ENCODE assay signal across 9 cellular contexts in the genomic region with DNA sequence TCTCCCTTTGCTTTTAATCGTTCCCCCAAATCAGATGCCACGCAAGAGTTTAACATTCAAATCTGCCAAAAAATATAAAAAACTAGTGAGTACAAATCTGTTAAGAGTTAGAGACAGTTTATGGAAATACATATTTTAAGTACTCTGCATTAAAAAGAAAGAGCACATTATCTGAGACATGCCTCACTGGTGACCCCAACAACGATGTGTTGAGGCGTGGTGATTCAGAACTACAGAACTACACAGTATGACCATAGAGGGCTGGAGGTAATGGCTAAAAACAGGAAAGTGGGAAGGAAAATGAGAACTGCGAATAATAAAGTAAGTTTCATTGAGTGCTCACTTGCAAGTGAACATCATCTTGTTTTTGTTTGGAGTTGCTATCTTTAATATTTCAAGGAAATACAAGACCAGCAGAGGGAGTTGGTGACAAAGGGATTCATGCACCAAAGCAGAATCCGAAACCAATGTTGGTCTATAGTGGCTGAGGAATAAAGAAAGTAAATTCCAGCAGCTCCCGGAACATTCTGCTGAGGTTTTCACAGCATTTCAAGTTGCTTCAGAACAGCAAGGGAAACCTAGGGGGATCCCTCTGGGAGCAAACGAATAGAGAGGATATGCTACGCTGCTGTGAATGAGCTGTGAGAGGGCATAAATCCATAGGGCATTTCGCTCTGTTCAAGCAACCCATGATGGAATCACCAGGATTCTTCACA.
DNase-seq lines count a peak whose midpoint lies in the region; ATAC-seq and TF ChIP-seq lines count a peak whose summit lies in the region.
"Had no signal": no experiment of that assay in that cellular context is flagged by ENCODE, and none has a peak within 500 bp of the region (broad histone marks: within the 10 kb centered on the region; RNA-seq: fewer than 3 reads in every experiment).

No MANE protein-coding gene starts in this region.

- H3K23ac ChIP-seq in mesenchymal stem cell (ENCODE audit: low read length in 2 of 2): no peak overlapping the region

- no peak overlapping the region for H2BK12ac ChIP-seq in mesenchymal stem cell (ENCODE audit: low read length in 2 of 2)

- H3K18ac ChIP-seq in mesenchymal stem cell (ENCODE audit: low read depth in 1 of 2, low read length in 2 of 2): no peak overlapping the region

- WGBS in mesenchymal stem cell: 83% methylated on average over 8 of the region's 10 CpGs

- H3K9ac ChIP-seq in mesenchymal stem cell (ENCODE audit: low read length): peak overlapping the region; percentile 45

- no peak overlapping the region for H4K91ac ChIP-seq in mesenchymal stem cell (ENCODE audit: low read length)

- H4K8ac ChIP-seq in mesenchymal stem cell (ENCODE audit: low read length): no peak overlapping the region

- no TSS peak for BruUV-seq in A673 (replicated peaks; lab: Mats Ljungman, UMichigan)

- peak overlapping the region; percentile 10 for H3K4me3 ChIP-seq in A673 (ENCODE audit: low read depth, low read length, poor library complexity, severe bottlenecking)
- H3K4me3 ChIP-seq in HEK293 (ENCODE audit: low read depth, low read length): no peak overlapping the region
- H3K4me3 ChIP-seq in mesenchymal stem cell (ENCODE audit: insufficient read depth in 1 of 2, low read depth in 1 of 2, low read length in 2 of 2): peak overlapping the region in 1 of 2 experiments; percentile 35

- peaks cover 0 to 5% (median 3%) of the 10 kb centered on the region in 5 experiments for H3K9me3 Mint-ChIP-seq in brain

- H3K4me3 Mint-ChIP-seq in brain: no peak overlapping the region

- H3K79me1 ChIP-seq in mesenchymal stem cell (replicated peaks; ENCODE audit: low read length, poor library complexity, severe bottlenecking): no peaks in the 10 kb centered on the region

- no peaks in the 10 kb centered on the region for H3K9me3 ChIP-seq in A673 (ENCODE audit: low read depth, low read length, poor library complexity, severe bottlenecking)
- H3K9me3 ChIP-seq in HEK293 (ENCODE audit: control insufficient read depth, insufficient read depth, low read depth, low read length): no peaks in the 10 kb centered on the region
- no peaks in the 10 kb centered on the region for H3K9me3 ChIP-seq in mesenchymal stem cell (ENCODE audit: control insufficient read depth, low read length)

- no peak overlapping the region for H3K4me2 ChIP-seq in mesenchymal stem cell (ENCODE audit: low read length, poor library complexity, severe bottlenecking)

- no peak overlapping the region for H2BK5ac ChIP-seq in mesenchymal stem cell (ENCODE audit: low read depth, low read length, poor library complexity, severe bottlenecking)

- CTCF ChIA-PET in A673 (lab: Charles Lee): interaction anchor here (1.0 kb wide), 1 partner anchor 106 kb away, joined by 7 read pairs; no protein-coding TSS in a partner anchor
- CTCF ChIA-PET in HEK293 (lab: Yijun Ruan, JAX): interaction anchor here (0.6 to 1.8 kb wide), 4 partner anchors 98 to 424 kb away, joined by 3 to 8 read pairs (median 3); no protein-coding TSS in a partner anchor

- no peak for ATAC-seq in stimulated activated naive CD8-positive, alpha-beta T cell treated with anti-CD3 and anti-CD28 coated beads, Interleukin-15, Interleukin-2, amounts not matched to agents 100 U/mL and 50 U/mL, for 24 hours
- no peak for ATAC-seq in GM18520 (IDR thresholded peaks at IDR 0.05; ENCODE audit: unreplicated experiment)

- H3K27ac ChIP-seq in A673 (ENCODE audit: low read depth, low read length, poor library complexity, severe bottlenecking): no peak overlapping the region
- no peak overlapping the region for H3K27ac ChIP-seq in HEK293 (ENCODE audit: extremely low read depth, low read depth, low read length)
- H3K27ac ChIP-seq in mesenchymal stem cell (ENCODE audit: low read length, poor library complexity, severe bottlenecking): no peak overlapping the region

- DNase-seq in A673 (ENCODE audit: low spot score): peak; percentile 49
- DNase-seq in mesenchymal stem cell: peak; percentile 24
- DNase-seq in stimulated activated naive CD8-positive, alpha-beta T cell treated with anti-CD3 and anti-CD28 coated beads, Interleukin-15, Interleukin-2, amounts not matched to agents 100 U/mL and 50 U/mL, for 24 hours: no peak
- no peak for DNase-seq in islet precursor cell
- no peak for DNase-seq in middle frontal gyrus (ENCODE audit: extremely low spot score, low spot score)
- DNase-seq: NCI-H2029 had no signal

- H2AFZ ChIP-seq in mesenchymal stem cell (ENCODE audit: low read depth, low read length): no peak overlapping the region

- no peak overlapping the region for H2BK15ac ChIP-seq in mesenchymal stem cell (ENCODE audit: low read depth, poor library complexity, severe bottlenecking)

- H2AK5ac ChIP-seq in mesenchymal stem cell (ENCODE audit: low read length, severe bottlenecking): no peak overlapping the region

- H3K4ac ChIP-seq in mesenchymal stem cell (ENCODE audit: low read depth in 1 of 2, low read length in 2 of 2): no peak overlapping the region

- H3K4me1 ChIP-seq in A673 (ENCODE audit: insufficient read depth, low read length, poor library complexity, severe bottlenecking): no peaks in the 10 kb centered on the region
- no peaks in the 10 kb centered on the region; the same call in 1 of the 2 replicates for H3K4me1 ChIP-seq in HEK293 (ENCODE audit: control insufficient read depth, insufficient read depth, low read length)
- no peaks in the 10 kb centered on the region for H3K4me1 ChIP-seq in mesenchymal stem cell (ENCODE audit: control insufficient read depth, insufficient read depth, low read depth, low read length)

- H3K27ac Mint-ChIP-seq in brain: no peak overlapping the region

- H3K27me3 Mint-ChIP-seq in brain: peaks cover 16% of the 10 kb centered on the region

- H3K27me3 ChIP-seq in A673 (replicated peaks; ENCODE audit: insufficient read depth, low read depth, low read length, poor library complexity) (no peaks in the 10 kb centered on the region), mesenchymal stem cell (ENCODE audit: control insufficient read depth in 1 of 2, insufficient read depth in 1 of 2, low read length in 2 of 2) (no peaks in the 10 kb centered on the region)

- POLR2A ChIA-PET in A673 (lab: Charles Lee; ENCODE audit: low non-redundant PET) (no interaction called here), HEK293 (lab: Yijun Ruan, JAX) (no interaction called here)

- intact Hi-C loops in A673 (cut with micrococcal nuclease; ENCODE audit: unreplicated experiment): loop anchor here (1.0 kb wide), 1 partner anchor 107 kb away; no protein-coding TSS in a partner anchor

- no peak overlapping the region for H2BK120ac ChIP-seq in mesenchymal stem cell (ENCODE audit: low read depth, low read length)

- H3K36me3 ChIP-seq in A673 (ENCODE audit: insufficient read depth, low read length, poor library complexity, severe bottlenecking) (no peaks in the 10 kb centered on the region), HEK293 (ENCODE audit: control insufficient read depth in 2 of 2, insufficient read depth in 1 of 2, low read length in 2 of 2) (no peaks in the 10 kb centered on the region), mesenchymal stem cell (ENCODE audit: control insufficient read depth in 1 of 2, insufficient read depth in 2 of 2, low read depth in 1 of 2, low read length in 2 of 2) (no peaks in the 10 kb centered on the region)

- TF ChIP-seq CTCF in A673 (conservative IDR thresholded peaks at IDR 0.05; ENCODE audit: low read depth, low read length) (peak; percentile 55), HEK293 (tag by site-specific recombination; IDR thresholded peaks at IDR 0.05) (no peak), brain (conservative IDR thresholded peaks at IDR 0.05) (peak; percentile 69 to 70)

- no peak overlapping the region for H3K14ac ChIP-seq in mesenchymal stem cell (ENCODE audit: low read length in 2 of 2)

- H3K4me1 Mint-ChIP-seq in brain: no peaks in the 10 kb centered on the region

- no peaks in the 10 kb centered on the region for H3K36me3 Mint-ChIP-seq in brain

TF ChIP-seq in HEK293, 187 proteins besides CTCF, POLR2A, EP300 and RAD21:
- no peak for TF ChIP-seq ZNF701 (tag by site-specific recombination; IDR thresholded peaks at IDR 0.05)
- peak; percentile 24; the same call in 1 of the 2 replicates for TF ChIP-seq ZNF654 (tag by site-specific recombination; IDR thresholded peaks at IDR 0.05; ENCODE audit: low read depth)
- no peak for TF ChIP-seq ZBTB7A (tag by site-specific recombination; IDR thresholded peaks at IDR 0.05; ENCODE audit: low read depth)

Comparison
In these comparisons a context has a peak if more than half of its experiments do, and no peak if none do; other contexts are left out.
1. DNase-seq: peak in A673 (single experiment) and mesenchymal stem cell (single experiment); none in stimulated activated naive CD8-positive, alpha-beta T cell treated with anti-CD3 and anti-CD28 coated beads, Interleukin-15, Interleukin-2, amounts not matched to agents 100 U/mL and 50 U/mL, for 24 hours (single experiment), islet precursor cell (single experiment) and middle frontal gyrus (single experiment).